In genomic region chr2:236158969-236159777, GRCh38 we compare ENCODE assay signal across 1 cellular context.
TF ChIP-seq lines count a peak whose summit lies in the region.

No MANE protein-coding gene starts in this region.

TF ChIP-seq in H1, 55 proteins besides CTCF, POLR2A, EP300 and RAD21:
- TF ChIP-seq NRF1 (IDR thresholded peaks at IDR 0.05; ENCODE audit: low read depth, low read length) (no peak), SP2 (IDR thresholded peaks at IDR 0.05; ENCODE audit: low read length) (no peak), CHD2 (IDR thresholded peaks at IDR 0.05; ENCODE audit: low read length) (peak; percentile 48; the same call in 1 of the 2 replicates), EZH2 (IDR thresholded peaks at IDR 0.05; ENCODE audit: low read depth, low read length, severe bottlenecking) (no peak), CEBPB (IDR thresholded peaks at IDR 0.05; ENCODE audit: low read depth, low read length) (no peak), SUZ12 (IDR thresholded peaks at IDR 0.05; ENCODE audit: low read length) (0 out of 2 replicates have a peak, but pooled peaks have one; percentile 3), HDAC2 (IDR thresholded peaks at IDR 0.05; ENCODE audit: borderline replicate concordance in 1 of 2, low read depth in 2 of 2, low read length in 2 of 2) (peak; percentile 4 to 43; a peak in 2 of 4 replicates), BRCA1 (IDR thresholded peaks at IDR 0.05; ENCODE audit: low read depth, low read length) (no peak), TAF7 (optimal IDR thresholded peaks at IDR 0.05; ENCODE audit: borderline replicate concordance, low read depth, low read length) (no peak), JUND (IDR thresholded peaks at IDR 0.05; ENCODE audit: low read length) (no peak), MAX (IDR thresholded peaks at IDR 0.05) (peak; percentile 41; the same call in 1 of the 2 replicates), NANOG (IDR thresholded peaks at IDR 0.05; ENCODE audit: insufficient read depth, low read depth, low read length, poor library complexity, severe bottlenecking) (peak; percentile 41), CTBP2 (IDR thresholded peaks at IDR 0.05; ENCODE audit: borderline replicate concordance, insufficient read depth, insufficient read length, low read length) (peak; percentile 55), E2F6 (IDR thresholded peaks at IDR 0.05) (peak; percentile 76), KDM1A (IDR thresholded peaks at IDR 0.05; ENCODE audit: borderline replicate concordance, low read length) (no peak; the same call in 1 of the 2 replicates), YY1 (IDR thresholded peaks at IDR 0.05; ENCODE audit: low read depth, low read length) (peak; percentile 12; the same call in 1 of the 2 replicates), POU5F1 (IDR thresholded peaks at IDR 0.05; ENCODE audit: low read depth, low read length) (peak; percentile 70), ATF2 (IDR thresholded peaks at IDR 0.05; ENCODE audit: low read length) (no peak), CREB1 (IDR thresholded peaks at IDR 0.05) (no peak), TEAD4 (IDR thresholded peaks at IDR 0.05; ENCODE audit: low read depth, low read length) (peak; percentile 1; the same call in 1 of the 2 replicates), ZNF274 (IDR thresholded peaks at IDR 0.05; ENCODE audit: borderline replicate concordance, extremely low read depth, low read length) (no peak), TCF12 (IDR thresholded peaks at IDR 0.05; ENCODE audit: low read depth, low read length) (peak; percentile 71; the same call in 1 of the 2 replicates)
